Comparison of ENCODE assay signal across 28 cellular contexts in the genomic region with DNA sequence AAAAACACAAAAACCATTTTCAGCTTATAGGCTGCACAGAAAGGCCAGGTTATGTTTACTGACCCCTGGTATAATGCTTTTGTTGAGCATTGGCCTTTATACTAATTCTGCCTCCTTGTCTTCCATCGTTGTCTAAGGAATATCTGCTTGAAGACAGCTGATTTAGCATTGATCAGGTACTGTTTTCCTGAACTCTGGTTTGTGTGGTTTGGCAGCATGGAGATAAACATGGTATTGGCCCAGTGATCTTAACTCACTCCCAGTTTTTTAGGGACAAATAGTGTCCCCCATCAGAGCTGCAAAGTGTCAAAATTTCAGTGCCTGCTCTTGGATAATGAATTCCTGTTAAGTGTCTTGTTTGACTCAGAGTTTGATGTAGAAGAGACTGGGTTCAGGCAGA.
"Had no signal": no experiment of that assay in that cellular context is flagged by ENCODE, and none has a peak within 500 bp of the region (broad histone marks: within the 10 kb centered on the region; RNA-seq: fewer than 3 reads in every experiment).

No MANE protein-coding gene starts in this region.

- FAIRE-seq: colon, endometrium, endothelial cell of umbilical vein had no signal

- H3K27ac ChIP-seq: body of pancreas, epithelial cell of prostate, esophagus squamous epithelium, gastroesophageal sphincter had no signal

- H3K36me3 ChIP-seq: esophagus squamous epithelium, gastroesophageal sphincter had no signal

- H3K4me3 ChIP-seq: body of pancreas, esophagus squamous epithelium, gastroesophageal sphincter had no signal

- DNase-seq: activated CD4-positive, alpha-beta T cell treated with anti-CD3 and anti-CD28 coated beads, Interleukin-2, amount 10 ng/mL, durations not matched to agents 24 days and 14 days; activated CD4-positive, CD25-positive, alpha-beta regulatory T cell; activated CD4-positive, CD25-positive, alpha-beta regulatory T cell treated with anti-CD3 and anti-CD28 coated beads, Interleukin-2, amount 50 U/mL, for 72 hours; activated CD8-positive, alpha-beta memory T cell treated with anti-CD3 and anti-CD28 coated beads, Interleukin-2, amount 10 ng/mL, durations not matched to agents 7 days and 5 days; activated CD8-positive, alpha-beta memory T cell treated with anti-CD3 and anti-CD28 coated beads, Interleukin-2, amount 50 U/mL, for 4 hours; activated CD8-positive, alpha-beta T cell treated with anti-CD3 and anti-CD28 coated beads, Interleukin-2, amount 10 ng/mL, durations not matched to agents 7 days and 5 days; activated effector memory CD4-positive, alpha-beta T cell treated with anti-CD3 and anti-CD28 coated beads, Interleukin-2, amount 50 U/mL, for 16 hours; activated naive CD4-positive, alpha-beta T cell treated with anti-CD3 and anti-CD28 coated beads, Interleukin-2, amount 10 ng/mL, durations not matched to agents 7 days and 5 days; activated T-cell treated with anti-CD3 and anti-CD28 coated beads, Interleukin-2, amount 50 U/mL, for 1 hour; activated T-cell treated with anti-CD3 and anti-CD28 coated beads, Interleukin-2, amount 50 U/mL, for 48 hours; amygdala; aorta; body of pancreas; cortex of kidney; dermis blood vessel endothelial cell; effector CD8-positive, alpha-beta T cell; esophagus squamous epithelium; foreskin melanocyte had no signal

- H3K9me3 ChIP-seq: body of pancreas, esophagus squamous epithelium, gastroesophageal sphincter had no signal

- H3K27me3 Mint-ChIP-seq: activated CD4-positive, alpha-beta memory T cell treated with anti-CD3 and anti-CD28 coated beads for 36 hours; activated CD4-positive, alpha-beta T cell treated with anti-CD3 and anti-CD28 coated beads for 36 hours; activated CD4-positive, alpha-beta T cell treated with anti-CD3 and anti-CD28 coated beads, Interleukin-2, amount 10 ng/mL, durations not matched to agents 24 days and 14 days; activated CD8-positive, alpha-beta memory T cell treated with anti-CD3 and anti-CD28 coated beads, Interleukin-2, amount 10 ng/mL, durations not matched to agents 7 days and 5 days; activated naive CD4-positive, alpha-beta T cell treated with anti-CD3 and anti-CD28 coated beads, Interleukin-2, amount 10 ng/mL, durations not matched to agents 7 days and 5 days; activated naive CD8-positive, alpha-beta T cell had no signal

- H3K4me1 Mint-ChIP-seq: activated naive CD4-positive, alpha-beta T cell treated with anti-CD3 and anti-CD28 coated beads, Interleukin-2, amount 10 ng/mL, durations not matched to agents 7 days and 5 days had no signal

- ATAC-seq: activated CD4-positive, alpha-beta T cell treated with anti-CD3 and anti-CD28 coated beads for 36 hours; activated CD8-positive, alpha-beta memory T cell treated with anti-CD3 and anti-CD28 coated beads, Interleukin-2, amount 10 ng/mL, durations not matched to agents 7 days and 5 days; activated CD8-positive, alpha-beta T cell treated with anti-CD3 and anti-CD28 coated beads, Interleukin-2, amount 10 ng/mL, durations not matched to agents 7 days and 5 days; body of pancreas; gastroesophageal sphincter had no signal

- H3K4me3 Mint-ChIP-seq: activated CD4-positive, alpha-beta memory T cell treated with anti-CD3 and anti-CD28 coated beads for 36 hours; activated CD4-positive, alpha-beta T cell treated with anti-CD3 and anti-CD28 coated beads for 36 hours; activated CD4-positive, alpha-beta T cell treated with anti-CD3 and anti-CD28 coated beads, Interleukin-2, amount 10 ng/mL, durations not matched to agents 24 days and 14 days; activated CD8-positive, alpha-beta memory T cell treated with anti-CD3 and anti-CD28 coated beads, Interleukin-2, amount 10 ng/mL, durations not matched to agents 7 days and 5 days; activated CD8-positive, alpha-beta T cell treated with anti-CD3 and anti-CD28 coated beads, Interleukin-2, amount 10 ng/mL, durations not matched to agents 7 days and 5 days; activated naive CD4-positive, alpha-beta T cell treated with anti-CD3 and anti-CD28 coated beads, Interleukin-2, amount 10 ng/mL, durations not matched to agents 7 days and 5 days; activated naive CD8-positive, alpha-beta T cell; activated T-helper 1 cell treated with anti-CD3 and anti-CD28 coated beads, Interleukin-12 subunit alpha, Interleukin-12 subunit beta, Interleukin-2, Interleukin-4 antibody, amounts not matched to agents 30 ng/mL and 10 ng/mL and 1 ng/mL, durations not matched to agents 14 hours and 24 hours and 36 hours had no signal

- H3K27ac Mint-ChIP-seq: activated CD4-positive, alpha-beta memory T cell treated with anti-CD3 and anti-CD28 coated beads for 36 hours; activated CD4-positive, alpha-beta T cell treated with anti-CD3 and anti-CD28 coated beads for 36 hours; activated CD8-positive, alpha-beta memory T cell treated with anti-CD3 and anti-CD28 coated beads, Interleukin-2, amount 10 ng/mL, durations not matched to agents 7 days and 5 days; activated CD8-positive, alpha-beta T cell treated with anti-CD3 and anti-CD28 coated beads, Interleukin-2, amount 10 ng/mL, durations not matched to agents 7 days and 5 days; activated naive CD4-positive, alpha-beta T cell treated with anti-CD3 and anti-CD28 coated beads, Interleukin-2, amount 10 ng/mL, durations not matched to agents 7 days and 5 days; activated naive CD8-positive, alpha-beta T cell; activated T-helper 2 cell treated with anti-CD3 and anti-CD28 coated beads, Interferon-gamma antibody, Interleukin-2, Interleukin-4, amounts not matched to agents 10 μg/mL and 5 μg/mL and 100 μg/mL, durations not matched to agents 14 hours and 24 hours and 36 hours had no signal

- H3K27me3 ChIP-seq: body of pancreas, esophagus squamous epithelium, gastroesophageal sphincter had no signal
